ENCODE assay signal across 8 cellular contexts in the genomic region with DNA sequence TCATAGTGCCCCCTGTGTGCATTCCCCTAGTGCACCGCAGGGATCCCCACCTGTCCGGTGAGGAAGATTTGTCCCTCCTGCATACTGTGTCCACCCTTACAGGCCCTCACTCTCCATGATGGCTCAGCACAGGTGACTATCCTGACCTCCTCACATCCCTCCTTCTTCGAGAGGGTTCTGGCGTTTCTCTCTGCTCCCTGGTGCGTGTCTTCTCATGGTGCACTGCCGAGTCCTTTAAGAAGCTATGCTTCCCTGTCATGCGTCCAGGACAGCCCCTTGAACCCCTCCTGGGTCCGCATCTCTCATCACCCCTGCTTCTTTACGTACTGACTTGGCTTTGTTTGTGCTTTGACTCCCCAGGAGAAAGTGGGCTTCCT. TPM values are rescaled to one million over a fixed set of nuclear protein-coding genes. Genes with fewer than 3 reads are reported as not detected.
DNase-seq lines count a peak whose midpoint lies in the region; ATAC-seq and TF ChIP-seq lines count a peak whose summit lies in the region.

No MANE protein-coding gene starts in this region.

- H3K36me3 ChIP-seq in spleen = peaks cover 0 to 6% (median 0%) of the 10 kb centered on the region in 6 donors

- no peak overlapping the region for H2AFZ ChIP-seq in H9 (ENCODE audit: low read length)

- peaks cover 15 to 28% of the 10 kb centered on the region in 2 experiments for H3K4me1 Mint-ChIP-seq in H9

- TF ChIP-seq POLR2A in spleen (IDR thresholded peaks at IDR 0.05) = no peak

- H3K18ac ChIP-seq in H9 (ENCODE audit: insufficient read length, low read depth, low read length) = no peak overlapping the region

- H2BK120ac ChIP-seq in H9 (ENCODE audit: low read depth, low read length, poor library complexity, severe bottlenecking) = no peak overlapping the region

- H2BK15ac ChIP-seq in H9 (ENCODE audit: low read depth, low read length) = no peak overlapping the region

- peak overlapping the region; percentile 68 for H3K4me3 ChIP-seq in iPS-18c (ENCODE audit: insufficient read depth, low read depth, low read length)
- peak overlapping the region in 7 of 8 donors; percentile 80 to 97 (median 83) for H3K4me3 ChIP-seq in spleen

- no peak overlapping the region for H3K14ac ChIP-seq in H9 (ENCODE audit: insufficient read depth, low read length)

- H3K27ac ChIP-seq in H9 (ENCODE audit: insufficient read length, low read depth, low read length) (no peak overlapping the region), spleen (peak overlapping the region in 3 of 8 donors; percentile 77 to 92 (median 90))

- H2AK5ac ChIP-seq in H9 (ENCODE audit: insufficient read length, low read length) = no peak overlapping the region

- no peaks in the 10 kb centered on the region for H4K20me1 ChIP-seq in H9 (ENCODE audit: control insufficient read depth, insufficient read depth, insufficient read length)

- no peak overlapping the region for H4K91ac ChIP-seq in H9 (ENCODE audit: insufficient read length, low read depth, low read length)

- peaks cover 14% of the 10 kb centered on the region for H3K27me3 Mint-ChIP-seq in H9 (ENCODE audit: low read depth)

- no peak for DNase-seq in H9
- no peak for DNase-seq in activated naive CD4-positive, alpha-beta T cell treated with anti-CD3 and anti-CD28 coated beads, Interleukin-2, amount 50 U/mL, for 72 hours (ENCODE audit: low spot score in 2 of 2)
- no peak for DNase-seq in spleen
- DNase-seq in NCI-H1092 treated with DMSO at 0.1 percent for 48 hours (lab: John Stamatoyannopoulos, UW) = no peak
- no peak for DNase-seq in cerebellum (ENCODE audit: low spot score)
- DNase-seq in NCI-H446 (lab: John Stamatoyannopoulos, UW) = no peak
- no peak for DNase-seq in islet precursor cell

- ATAC-seq in activated naive CD4-positive, alpha-beta T cell treated with anti-CD3 and anti-CD28 coated beads, Interleukin-2, amount 50 U/mL, for 72 hours = no peak

- H2BK12ac ChIP-seq in H9 (ENCODE audit: insufficient read length, low read depth, low read length) = no peak overlapping the region

- TF ChIP-seq CTCF in H9 (conservative IDR thresholded peaks at IDR 0.05) (no peak), spleen (IDR thresholded peaks at IDR 0.05 in 8 of 11, conservative IDR thresholded peaks at IDR 0.05 in 3 of 11) (no peak)

- intact Hi-C loops in spleen (cut with DNase I; ENCODE audit: low total_unique reads) = no loop called here

- H2BK5ac ChIP-seq in H9 (ENCODE audit: insufficient read length, low read length) = no peak overlapping the region

- H3K36me3 Mint-ChIP-seq in H9 (ENCODE audit: insufficient read depth in 1 of 3, low read depth in 3 of 3) = peaks cover 0 to 8% (median 6%) of the 10 kb centered on the region in 3 experiments; a peak in 6 of 7 replicates
- H3K36me3 Mint-ChIP-seq in activated naive CD4-positive, alpha-beta T cell treated with anti-CD3 and anti-CD28 coated beads, Interleukin-2, amount 50 U/mL, for 72 hours = peaks cover 6 to 7% of the 10 kb centered on the region in 2 donors

- H3K9ac ChIP-seq in H9 (ENCODE audit: extremely low read depth, insufficient read length, low read length) = no peak overlapping the region

- H3K27me3 ChIP-seq in H9 (ENCODE audit: insufficient read depth, low read length) = no peaks in the 10 kb centered on the region
- H3K27me3 ChIP-seq in spleen (replicated peaks in 1 of 7) = peaks cover 0 to 8% (median 0%) of the 10 kb centered on the region in 7 donors

- H4K8ac ChIP-seq in H9 (replicated peaks; ENCODE audit: insufficient read length, low read depth, low read length) = no peak overlapping the region

- no peaks in the 10 kb centered on the region for H3K9me3 ChIP-seq in H9 (ENCODE audit: control insufficient read depth, low read depth, low read length)
- H3K9me3 ChIP-seq in iPS-18c (ENCODE audit: control insufficient read depth, insufficient read depth, low read length) = no peaks in the 10 kb centered on the region
- no peaks in the 10 kb centered on the region for H3K9me3 ChIP-seq in spleen

- H3T11ph ChIP-seq in H9 (ENCODE audit: low read length) = no peak overlapping the region

- H3K9me3 Mint-ChIP-seq in H9 = no peaks in the 10 kb centered on the region; a peak in 1 of 5 replicates
- no peaks in the 10 kb centered on the region for H3K9me3 Mint-ChIP-seq in activated naive CD4-positive, alpha-beta T cell treated with anti-CD3 and anti-CD28 coated beads, Interleukin-2, amount 50 U/mL, for 72 hours

- H3K23ac ChIP-seq in H9 (ENCODE audit: insufficient read length, low read depth, low read length) = no peak overlapping the region

- H4K5ac ChIP-seq in H9 (ENCODE audit: insufficient read length, low read depth, low read length) = no peak overlapping the region

- H3K4ac ChIP-seq in H9 (ENCODE audit: low read depth, low read length) = no peak overlapping the region

- peaks cover 17% of the 10 kb centered on the region for H3K23me2 ChIP-seq in H9 (ENCODE audit: insufficient read length, low read depth, low read length, poor library complexity, severe bottlenecking)

- peaks cover 13% of the 10 kb centered on the region for H3K79me1 ChIP-seq in H9 (ENCODE audit: insufficient read depth, low read depth, low read length, poor library complexity, severe bottlenecking)

- H3K4me1 ChIP-seq in H9 (ENCODE audit: insufficient read depth, low read length) (peaks cover 2% of the 10 kb centered on the region; the same call in 1 of the 2 replicates), spleen (peaks cover 25 to 49% (median 44%) of the 10 kb centered on the region in 6 donors)

- H3K79me2 ChIP-seq in H9 (ENCODE audit: insufficient read depth, low read length) = peaks cover 15% of the 10 kb centered on the region; the same call in 1 of the 2 replicates

- H3K4me3 Mint-ChIP-seq in H9 = peak overlapping the region; percentile 79 to 87

- peak overlapping the region; percentile 57 for H3K4me2 ChIP-seq in H9 (ENCODE audit: insufficient read depth, insufficient read length, low read length)

- H3K27ac Mint-ChIP-seq in H9 = no peak overlapping the region
- H3K27ac Mint-ChIP-seq in activated naive CD4-positive, alpha-beta T cell treated with anti-CD3 and anti-CD28 coated beads, Interleukin-2, amount 50 U/mL, for 72 hours = peak overlapping the region; percentile 19 to 72

- WGBS in H9 (ENCODE audit: extremely low coverage, insufficient read length, low lambda C conversion rate) = no CpG with 5 or more reads among the region's 9 CpGs
- 50 to 73% (median 53%) methylated on average over 8 to 9 of the region's 9 CpGs for WGBS in spleen, 5 donors

- H3K56ac ChIP-seq in H9 (ENCODE audit: insufficient read length, low read depth, low read length) = no peak overlapping the region

- no peak overlapping the region for H2BK20ac ChIP-seq in H9 (ENCODE audit: low read depth, low read length, poor library complexity, severe bottlenecking)

RNA-seq across cellular contexts. Expression of a gene that starts 1.0 kb away (rescaled TPM):
- 189 TPM in 2 replicates for total RNA-seq in H9 (2021)
- 10 to 100 TPM; 35.3 to 95.5 TPM for total RNA-seq in activated naive CD4-positive, alpha-beta T cell treated with anti-CD3 and anti-CD28 coated beads, Interleukin-2, amount 50 U/mL, for 72 hours
- total RNA-seq in spleen = 100 to 1,000 TPM; 127 to 217 (median 167) TPM
- 100 to 1,000 TPM; 133 to 254 (median 213) TPM for polyA plus RNA-seq in spleen
- total RNA-seq in cerebellum = 160 TPM

RNA-seq across cellular contexts. Expression of a gene that starts 49.1 kb away (rescaled TPM):
- total RNA-seq in H9 (2021) (33.9 and 35.6 TPM in 2 replicates), spleen (10 to 100 TPM in 4 of 7 donors, 1 to 10 TPM in 3; 6.5 to 19.4 (median 13.0) TPM), cerebellum (19.1 TPM)
- total RNA-seq in activated naive CD4-positive, alpha-beta T cell treated with anti-CD3 and anti-CD28 coated beads, Interleukin-2, amount 50 U/mL, for 72 hours = under 1 TPM in 1 of 2 donors, not detected in 1; 0.35 TPM
- polyA plus RNA-seq in spleen = 1 to 10 TPM; 3.0 to 7.2 (median 4.5) TPM

Comparison
In these comparisons a context has a peak if more than half of its experiments do, and no peak if none do; other contexts are left out.
1. H3K27ac Mint-ChIP-seq: peak in activated naive CD4-positive, alpha-beta T cell treated with anti-CD3 and anti-CD28 coated beads, Interleukin-2, amount 50 U/mL, for 72 hours (2 of 2); none in H9 (0 of 3).
2. RNA of a gene that starts 49.1 kb away (total RNA-seq): 33.9 to 35.6 TPM in H9, 19.1 TPM in cerebellum (single experiment) and 6.5 to 19.4 TPM in spleen; 0.35 TPM in activated naive CD4-positive, alpha-beta T cell treated with anti-CD3 and anti-CD28 coated beads, Interleukin-2, amount 50 U/mL, for 72 hours; every median in the first group is over 4 times any median in the second.